Comparison of ENCODE assay signal across 10 cellular contexts in the genomic region with DNA sequence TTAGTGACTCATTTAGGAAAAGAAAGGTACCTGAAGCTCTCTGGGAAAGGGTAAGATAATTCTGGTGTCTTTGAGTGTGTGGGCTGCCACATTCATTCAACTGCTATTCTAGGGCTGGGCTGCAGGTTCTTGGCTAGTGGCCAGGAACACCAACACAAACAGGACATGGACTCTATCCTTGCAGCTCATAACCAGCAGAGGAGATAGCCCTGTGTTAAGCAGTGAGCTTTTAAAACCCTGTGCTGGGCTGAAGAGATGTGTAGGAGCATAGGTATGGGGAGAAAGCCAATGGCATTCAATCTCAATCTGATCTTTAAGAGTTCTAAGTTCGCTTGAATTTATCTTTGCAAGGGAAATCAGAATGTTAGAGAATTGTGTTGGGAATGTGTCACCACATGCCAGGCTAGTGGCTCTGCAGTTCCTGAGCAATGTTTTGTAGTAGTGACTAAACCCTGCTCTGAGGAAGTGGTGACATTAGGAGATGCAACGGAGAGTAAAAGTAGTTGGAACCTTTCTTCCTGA. TPM values are rescaled to one million over a fixed set of nuclear protein-coding genes. Genes with fewer than 3 reads are reported as not detected.
DNase-seq lines count a peak whose midpoint lies in the region; ATAC-seq, FAIRE-seq and TF ChIP-seq lines count a peak whose summit lies in the region.
"Had no signal": no experiment of that assay in that cellular context is flagged by ENCODE, and none has a peak within 500 bp of the region (broad histone marks: within the 10 kb centered on the region; RNA-seq: fewer than 3 reads in every experiment).

No MANE protein-coding gene starts in this region.

- CTCF ChIA-PET in MCF 10A (lab: Yijun Ruan, JAX), result interaction anchor here (0.5 to 1.6 kb wide), 14 partner anchors 9 to 1626 kb away, joined by 3 to 5 read pairs (median 3); a partner anchor contains a TSS

- H3K4me1 Mint-ChIP-seq in MCF 10A (ENCODE audit: insufficient read depth, unreplicated experiment) (peaks cover 26% of the 10 kb centered on the region), astrocyte (ENCODE audit: low read depth, unreplicated experiment) (peaks cover 18% of the 10 kb centered on the region)

- no peak overlapping the region for H3K9ac ChIP-seq in astrocyte (ENCODE audit: low read length)

- no peaks in the 10 kb centered on the region for H3K9me3 ChIP-seq in breast epithelium
- H3K9me3 ChIP-seq in astrocyte (ENCODE audit: insufficient read depth, low read depth, low read length), result no peaks in the 10 kb centered on the region
- H3K9me3 ChIP-seq in testis, result no peaks in the 10 kb centered on the region

- TF ChIP-seq CTCF in MCF 10A (IDR thresholded peaks at IDR 0.05; ENCODE audit: unreplicated experiment) (no peak), breast epithelium (IDR thresholded peaks at IDR 0.05) (no peak), astrocyte (IDR thresholded peaks at IDR 0.05; ENCODE audit: insufficient read depth, low read depth, low read length) (no peak), testis (IDR thresholded peaks at IDR 0.05) (no peak)

- H3K27me3 Mint-ChIP-seq in MCF 10A (ENCODE audit: insufficient read depth, unreplicated experiment) (no peaks in the 10 kb centered on the region), astrocyte (ENCODE audit: low read depth, unreplicated experiment) (no peaks in the 10 kb centered on the region)

- no peaks in the 10 kb centered on the region for H4K20me1 ChIP-seq in astrocyte (ENCODE audit: insufficient read depth, low read length)

- TF ChIP-seq POLR2A in breast epithelium (IDR thresholded peaks at IDR 0.05) (no peak), testis (IDR thresholded peaks at IDR 0.05) (no peak)

- H3K36me3 Mint-ChIP-seq in MCF 10A (ENCODE audit: insufficient read depth, unreplicated experiment) (peaks cover 28% of the 10 kb centered on the region), astrocyte (ENCODE audit: low read depth, unreplicated experiment) (peaks cover 4% of the 10 kb centered on the region)

- intact Hi-C loops in MCF 10A (cut with micrococcal nuclease), result no loop called here
- intact Hi-C loops in breast epithelium (cut with DNase I; ENCODE audit: low total_unique reads), result no loop called here
- intact Hi-C loops in testis (cut with DNase I; ENCODE audit: low total_unique reads), result no loop called here

- H3K9me3 Mint-ChIP-seq in MCF 10A (ENCODE audit: unreplicated experiment) (peaks cover 2% of the 10 kb centered on the region), astrocyte (ENCODE audit: unreplicated experiment) (no peaks in the 10 kb centered on the region)

- no peak overlapping the region for H2AFZ ChIP-seq in astrocyte (ENCODE audit: low read depth, low read length)

- H3K27ac Mint-ChIP-seq in MCF 10A (ENCODE audit: low read depth, unreplicated experiment) (peak overlapping the region; percentile 98), astrocyte (ENCODE audit: unreplicated experiment) (peak overlapping the region; percentile 86)

- H3K27ac ChIP-seq in breast epithelium (no peak overlapping the region), astrocyte (ENCODE audit: low read depth, low read length) (peak overlapping the region; percentile 26), testis (no peak overlapping the region)

- POLR2A ChIA-PET in MCF 10A (lab: Yijun Ruan, JAX), result interaction anchor here (0.6 to 11.6 kb wide), 7 partner anchors 10 to 46 kb away, joined by 3 to 248 read pairs (median 20); a partner anchor contains a TSS

- peak; percentile 84 for DNase-seq in MCF 10A (ENCODE audit: unreplicated experiment)
- no peak for DNase-seq in breast epithelium (ENCODE audit: low spot score in 2 of 2)
- DNase-seq in astrocyte (ENCODE audit: low read depth), result peak; percentile 42
- peak; percentile 75 for DNase-seq in left lobe of liver (ENCODE audit: low spot score)
- DNase-seq in NCI-H526 (lab: John Stamatoyannopoulos, UW), result no peak
- DNase-seq in NCI-H2196 treated with DMSO at 0.1 percent for 48 hours (lab: John Stamatoyannopoulos, UW; ENCODE audit: unreplicated experiment), result no peak
- DNase-seq in testis, result no peak
- DNase-seq: DND-41, NCI-H1436 had no signal

- peak overlapping the region; percentile 46 for H3K4me2 ChIP-seq in astrocyte (ENCODE audit: low read length)

- H3K79me2 ChIP-seq in astrocyte (ENCODE audit: insufficient read depth, low read length), result no peaks in the 10 kb centered on the region

- H3K27me3 ChIP-seq in breast epithelium, result no peaks in the 10 kb centered on the region
- no peaks in the 10 kb centered on the region for H3K27me3 ChIP-seq in astrocyte (ENCODE audit: insufficient read depth, low read length)
- no peaks in the 10 kb centered on the region for H3K27me3 ChIP-seq in testis

- FAIRE-seq in astrocyte (lab: Jason Lieb, UNC), result peak; percentile 91

- no TSS peak for BruUV-seq in MCF 10A (replicated peaks; lab: Mats Ljungman, UMichigan)

- ATAC-seq in left lobe of liver (peak; percentile 99), HG02852 (IDR thresholded peaks at IDR 0.05; ENCODE audit: unreplicated experiment) (no peak)

- H3K4me3 ChIP-seq in breast epithelium (no peak overlapping the region), astrocyte (ENCODE audit: insufficient read depth, low read depth, low read length) (no peak overlapping the region), testis (no peak overlapping the region)

- 76 to 79% methylated on average over 2 of the region's 2 CpGs for WGBS in testis, 2 donors

- H3K4me3 Mint-ChIP-seq in MCF 10A (ENCODE audit: unreplicated experiment) (no peak overlapping the region), astrocyte (ENCODE audit: unreplicated experiment) (no peak overlapping the region)

- H3K4me1 ChIP-seq in breast epithelium, result no peaks in the 10 kb centered on the region
- peaks cover 18% of the 10 kb centered on the region for H3K4me1 ChIP-seq in astrocyte (ENCODE audit: insufficient read depth, low read length)
- no peaks in the 10 kb centered on the region for H3K4me1 ChIP-seq in testis

- H3K36me3 ChIP-seq in breast epithelium, result no peaks in the 10 kb centered on the region
- no peaks in the 10 kb centered on the region for H3K36me3 ChIP-seq in astrocyte (ENCODE audit: insufficient read depth, low read length)
- H3K36me3 ChIP-seq in testis (ENCODE audit: low read depth, missing control alignments), result no peaks in the 10 kb centered on the region

RNA-seq across cellular contexts. Expression of a gene that starts 39.2 kb away (rescaled TPM):
- total RNA-seq in MCF 10A (2022), result 77.8 and 85.3 TPM in 2 replicates
- total RNA-seq in breast epithelium, result 10 to 100 TPM; 47.2 to 76.7 (median 56.3) TPM
- total RNA-seq in astrocyte, result 48.1 and 48.3 TPM in 2 replicates
- 15.6 TPM for total RNA-seq in left lobe of liver
- 10 to 100 TPM; 22.2 to 31.7 TPM for total RNA-seq in testis
- 24.2 TPM for polyA plus RNA-seq in testis (ENCODE audit: insufficient read depth, low read depth, low replicate concordance)

Comparison
In these comparisons a context has a peak if more than half of its experiments do, and no peak if none do; other contexts are left out.
1. DNase-seq: peak in MCF 10A (single experiment), astrocyte (single experiment) and left lobe of liver (single experiment); none in breast epithelium (0 of 2), NCI-H526 (0 of 2), NCI-H2196 treated with DMSO at 0.1 percent for 48 hours (single experiment) and testis (single experiment).